Comparison of ENCODE assay signal across 16 cellular contexts in genomic region chr9:129287595-129288305, GRCh38.
DNase-seq lines count a peak whose midpoint lies in the region; ATAC-seq and TF ChIP-seq lines count a peak whose summit lies in the region.
"Had no signal": no experiment of that assay in that cellular context is flagged by ENCODE, and none has a peak within 500 bp of the region (broad histone marks: within the 10 kb centered on the region; RNA-seq: fewer than 3 reads in every experiment).

No MANE protein-coding gene starts in this region.

- H3K4me3 Mint-ChIP-seq in activated CD4-positive, alpha-beta memory T cell treated with anti-CD3 and anti-CD28 coated beads, Interleukin-2, amount 10 ng/mL, durations not matched to agents 7 days and 5 days: no peak overlapping the region
- H3K4me3 Mint-ChIP-seq in immature natural killer cell: no peak overlapping the region
- H3K4me3 Mint-ChIP-seq: nephron; stimulated activated naive CD8-positive, alpha-beta T cell treated with anti-CD3 and anti-CD28 coated beads, Interleukin-15, amount 100 ng/mL, for 72 hours had no signal

- peak; percentile 2 for DNase-seq in GM03348 (ENCODE audit: low spot score)
- peak; percentile 65 to 97 (median 90) for DNase-seq in NCI-H1417 (lab: John Stamatoyannopoulos, UW)
- peak; percentile 14 for DNase-seq in activated CD4-positive, alpha-beta memory T cell treated with anti-CD3 and anti-CD28 coated beads, Interleukin-2, amount 10 ng/mL, durations not matched to agents 7 days and 5 days
- peak; percentile 13 for DNase-seq in omental fat pad (ENCODE audit: low spot score)
- no peak for DNase-seq in epidermal melanocyte (ENCODE audit: insufficient read length, low spot score)
- DNase-seq in immature natural killer cell: no peak
- DNase-seq in COLO829 (ENCODE audit: low spot score): no peak
- DNase-seq in cerebellum (ENCODE audit: low spot score): no peak
- DNase-seq: esophagus squamous epithelium, GF-D8, GM23248, hippocampal formation, left ventricle myocardium inferior, NCI-H1436 treated with DMSO at 0.1 percent for 48 hours had no signal

- no peaks in the 10 kb centered on the region for H3K4me1 Mint-ChIP-seq in activated CD4-positive, alpha-beta memory T cell treated with anti-CD3 and anti-CD28 coated beads, Interleukin-2, amount 10 ng/mL, durations not matched to agents 7 days and 5 days
- no peaks in the 10 kb centered on the region for H3K4me1 Mint-ChIP-seq in immature natural killer cell
- H3K4me1 Mint-ChIP-seq: nephron had no signal

- ATAC-seq in omental fat pad (ENCODE audit: low FRiP score): no peak
- ATAC-seq: stimulated activated naive CD8-positive, alpha-beta T cell treated with anti-CD3 and anti-CD28 coated beads, Interleukin-15, amount 100 ng/mL, for 72 hours had no signal

- H3K27ac Mint-ChIP-seq in activated CD4-positive, alpha-beta memory T cell treated with anti-CD3 and anti-CD28 coated beads, Interleukin-2, amount 10 ng/mL, durations not matched to agents 7 days and 5 days: no peak overlapping the region
- no peak overlapping the region for H3K27ac Mint-ChIP-seq in immature natural killer cell

- CTCF ChIA-PET in activated CD4-positive, alpha-beta memory T cell treated with anti-CD3 and anti-CD28 coated beads, Interleukin-2, amount 10 ng/mL, durations not matched to agents 7 days and 5 days (lab: Charles Lee): no interaction called here

- TF ChIP-seq CTCF in omental fat pad (IDR thresholded peaks at IDR 0.05): no peak

- H3K9me3 Mint-ChIP-seq in activated CD4-positive, alpha-beta memory T cell treated with anti-CD3 and anti-CD28 coated beads, Interleukin-2, amount 10 ng/mL, durations not matched to agents 7 days and 5 days: no peaks in the 10 kb centered on the region
- no peaks in the 10 kb centered on the region for H3K9me3 Mint-ChIP-seq in immature natural killer cell
- H3K9me3 Mint-ChIP-seq: nephron; stimulated activated naive CD8-positive, alpha-beta T cell treated with anti-CD3 and anti-CD28 coated beads, Interleukin-15, amount 100 ng/mL, for 72 hours had no signal

- no peaks in the 10 kb centered on the region for H3K27me3 Mint-ChIP-seq in activated CD4-positive, alpha-beta memory T cell treated with anti-CD3 and anti-CD28 coated beads, Interleukin-2, amount 10 ng/mL, durations not matched to agents 7 days and 5 days
- peaks cover 1 to 2% (median 1%) of the 10 kb centered on the region in 3 donors for H3K27me3 Mint-ChIP-seq in immature natural killer cell (ENCODE audit: low read depth in 3 of 3)
- H3K27me3 Mint-ChIP-seq: stimulated activated naive CD8-positive, alpha-beta T cell treated with anti-CD3 and anti-CD28 coated beads, Interleukin-15, amount 100 ng/mL, for 72 hours had no signal

- H3K36me3 Mint-ChIP-seq in activated CD4-positive, alpha-beta memory T cell treated with anti-CD3 and anti-CD28 coated beads, Interleukin-2, amount 10 ng/mL, durations not matched to agents 7 days and 5 days (ENCODE audit: low read depth): no peaks in the 10 kb centered on the region
- no peaks in the 10 kb centered on the region for H3K36me3 Mint-ChIP-seq in immature natural killer cell

- POLR2A ChIA-PET in activated CD4-positive, alpha-beta memory T cell treated with anti-CD3 and anti-CD28 coated beads, Interleukin-2, amount 10 ng/mL, durations not matched to agents 7 days and 5 days (lab: Charles Lee): no interaction called here

Comparison
In these comparisons a context has a peak if more than half of its experiments do, and no peak if none do; other contexts are left out.
1. DNase-seq: peak in GM03348 (single experiment), NCI-H1417 (3 of 3), activated CD4-positive, alpha-beta memory T cell treated with anti-CD3 and anti-CD28 coated beads, Interleukin-2, amount 10 ng/mL, durations not matched to agents 7 days and 5 days (single experiment) and omental fat pad (single experiment); none in epidermal melanocyte (single experiment), immature natural killer cell (0 of 3), COLO829 (single experiment) and cerebellum (single experiment).